ENCODE assay signal across 24 cellular contexts in the genomic region with DNA sequence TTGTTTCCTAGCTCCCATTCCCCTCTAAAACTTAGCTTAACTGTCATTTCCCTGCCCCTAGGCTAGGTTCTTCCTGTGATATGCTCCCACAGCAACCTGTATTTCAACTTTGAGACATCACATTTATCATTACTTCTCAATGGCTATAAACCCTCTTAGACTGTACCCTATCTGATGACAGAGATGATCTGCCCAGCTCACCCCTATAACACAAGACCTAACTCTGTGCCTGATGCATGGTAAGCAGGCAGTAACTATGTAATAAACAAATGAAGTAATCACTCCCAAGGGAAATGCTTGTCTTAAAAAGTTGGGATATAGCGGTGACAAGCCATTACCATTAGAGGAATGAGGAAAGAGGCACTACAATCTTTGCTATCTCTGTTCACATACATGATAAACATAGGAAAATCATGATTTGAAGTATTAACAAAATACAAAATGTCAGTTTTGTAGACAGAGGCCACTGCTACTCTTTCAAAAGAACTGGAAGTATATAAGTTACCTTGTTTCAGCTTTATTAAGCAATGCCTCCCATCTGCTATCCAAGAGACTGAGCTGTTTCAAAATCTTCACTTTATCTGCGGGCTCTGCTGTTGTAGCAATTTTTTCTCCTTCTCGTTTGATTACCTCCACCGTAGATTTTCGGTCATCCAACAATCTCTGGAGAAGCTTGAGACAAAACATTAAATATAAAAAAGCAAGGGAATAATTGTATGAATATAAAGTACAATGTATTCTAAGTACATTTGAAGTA.
"Had no signal": no experiment of that assay in that cellular context is flagged by ENCODE, and none has a peak within 500 bp of the region (broad histone marks: within the 10 kb centered on the region; RNA-seq: fewer than 3 reads in every experiment).

No MANE protein-coding gene starts in this region.

- H3K9me3 Mint-ChIP-seq: activated CD4-positive, alpha-beta T cell treated with anti-CD3 and anti-CD28 coated beads, Interleukin-2, amount 10 ng/mL, durations not matched to agents 7 days and 5 days; activated CD8-positive, alpha-beta T cell treated with anti-CD3 and anti-CD28 coated beads for 36 hours; activated naive CD4-positive, alpha-beta T cell treated with anti-CD3 and anti-CD28 coated beads, Interleukin-2, amount 50 U/mL, for 24 hours; central memory CD8-positive, alpha-beta T cell; natural killer cell; T-cell; T-helper 2 cell treated with Interferon-gamma antibody and Interleukin-4, amounts not matched to agents 5 μg/mL and 100 μg/mL, for 36 hours had no signal

- H3K4me3 ChIP-seq: gastrocnemius medialis, smooth muscle cell, thyroid gland had no signal

- H3K4me2 ChIP-seq: smooth muscle cell had no signal

- H3K27me3 ChIP-seq: gastrocnemius medialis, thyroid gland had no signal

- H3K27ac Mint-ChIP-seq: activated CD4-positive, alpha-beta T cell treated with anti-CD3 and anti-CD28 coated beads, Interleukin-2, amount 10 ng/mL, durations not matched to agents 7 days and 5 days; activated CD8-positive, alpha-beta memory T cell treated with anti-CD3 and anti-CD28 coated beads, Interleukin-2, amount 10 ng/mL, durations not matched to agents 7 days and 5 days; activated CD8-positive, alpha-beta T cell treated with anti-CD3 and anti-CD28 coated beads for 36 hours; activated naive CD4-positive, alpha-beta T cell treated with anti-CD3 and anti-CD28 coated beads, Interleukin-2, amount 50 U/mL, for 24 hours; natural killer cell; T-cell; T-helper 2 cell treated with Interferon-gamma antibody and Interleukin-4, amounts not matched to agents 5 μg/mL and 100 μg/mL, for 36 hours had no signal

- ATAC-seq: activated CD8-positive, alpha-beta memory T cell treated with anti-CD3 and anti-CD28 coated beads, Interleukin-2, amount 10 ng/mL, durations not matched to agents 7 days and 5 days; activated CD8-positive, alpha-beta T cell treated with anti-CD3 and anti-CD28 coated beads for 36 hours; gastrocnemius medialis; left ventricle myocardium superior; natural killer cell; sciatic nerve; T-cell had no signal

- H3K27me3 Mint-ChIP-seq: activated CD4-positive, alpha-beta T cell treated with anti-CD3 and anti-CD28 coated beads, Interleukin-2, amount 10 ng/mL, durations not matched to agents 7 days and 5 days; activated CD8-positive, alpha-beta memory T cell treated with anti-CD3 and anti-CD28 coated beads, Interleukin-2, amount 10 ng/mL, durations not matched to agents 7 days and 5 days; activated CD8-positive, alpha-beta T cell treated with anti-CD3 and anti-CD28 coated beads for 36 hours; activated naive CD4-positive, alpha-beta T cell treated with anti-CD3 and anti-CD28 coated beads, Interleukin-2, amount 50 U/mL, for 24 hours; central memory CD8-positive, alpha-beta T cell; T-cell had no signal

- H3K27ac ChIP-seq: thyroid gland, WERI-Rb-1 had no signal

- H3K4me1 Mint-ChIP-seq: activated CD4-positive, alpha-beta T cell treated with anti-CD3 and anti-CD28 coated beads, Interleukin-2, amount 10 ng/mL, durations not matched to agents 7 days and 5 days; activated CD8-positive, alpha-beta memory T cell treated with anti-CD3 and anti-CD28 coated beads, Interleukin-2, amount 10 ng/mL, durations not matched to agents 7 days and 5 days; activated naive CD4-positive, alpha-beta T cell treated with anti-CD3 and anti-CD28 coated beads, Interleukin-2, amount 50 U/mL, for 24 hours; central memory CD8-positive, alpha-beta T cell; natural killer cell; T-cell had no signal

- H3K4me3 Mint-ChIP-seq: activated CD4-positive, alpha-beta T cell treated with anti-CD3 and anti-CD28 coated beads, Interleukin-2, amount 10 ng/mL, durations not matched to agents 7 days and 5 days; activated CD8-positive, alpha-beta memory T cell treated with anti-CD3 and anti-CD28 coated beads, Interleukin-2, amount 10 ng/mL, durations not matched to agents 7 days and 5 days; activated CD8-positive, alpha-beta T cell treated with anti-CD3 and anti-CD28 coated beads for 36 hours; activated naive CD4-positive, alpha-beta T cell treated with anti-CD3 and anti-CD28 coated beads, Interleukin-2, amount 50 U/mL, for 24 hours; central memory CD8-positive, alpha-beta T cell; natural killer cell; T-cell; T-helper 2 cell treated with Interferon-gamma antibody and Interleukin-4, amounts not matched to agents 5 μg/mL and 100 μg/mL, for 36 hours had no signal

- H3K9me3 ChIP-seq: gastrocnemius medialis, thyroid gland had no signal

- DNase-seq: activated CD4-positive, alpha-beta T cell treated with anti-CD3 and anti-CD28 coated beads, Interleukin-2, amount 10 ng/mL, durations not matched to agents 7 days and 5 days; activated CD4-positive, CD25-positive, alpha-beta regulatory T cell treated with anti-CD3 and anti-CD28 coated beads, Interleukin-2, amount 50 U/mL, for 72 hours; activated CD8-positive, alpha-beta memory T cell treated with anti-CD3 and anti-CD28 coated beads, Interleukin-2, amount 10 ng/mL, durations not matched to agents 7 days and 5 days; activated CD8-positive, alpha-beta T cell treated with anti-CD3 and anti-CD28 coated beads for 36 hours; activated gamma-delta T cell treated with Interleukin-2 at 50 U/mL for 16 hours; effector memory CD4-positive, alpha-beta T cell; gastrocnemius medialis; head of caudate nucleus; hypothalamus; left ventricle myocardium superior; mammary epithelial cell; midbrain; natural killer cell; stimulated activated CD4-positive, alpha-beta T cell treated with anti-CD3 and anti-CD28 coated beads, Interleukin-15, amount 100 ng/mL, for 24 hours; stimulated activated CD4-positive, alpha-beta T cell treated with anti-CD3 and anti-CD28 coated beads, Interleukin-4, amount 100 ng/mL, for 1 hour; stimulated activated naive CD4-positive, alpha-beta T cell treated with Interleukin-2 at 50 U/mL for 16 hours; T-cell; thyroid gland; WERI-Rb-1 had no signal

- H3K36me3 Mint-ChIP-seq: activated CD8-positive, alpha-beta memory T cell treated with anti-CD3 and anti-CD28 coated beads, Interleukin-2, amount 10 ng/mL, durations not matched to agents 7 days and 5 days; activated naive CD4-positive, alpha-beta T cell treated with anti-CD3 and anti-CD28 coated beads, Interleukin-2, amount 50 U/mL, for 24 hours; natural killer cell; T-cell had no signal
